In genomic region chr1:88985033-88985432, GRCh38 we compare ENCODE assay signal across 7 cellular contexts. TPM values are rescaled to one million over a fixed set of nuclear protein-coding genes. Genes with fewer than 3 reads are reported as not detected.
DNase-seq lines count a peak whose midpoint lies in the region; ATAC-seq and TF ChIP-seq lines count a peak whose summit lies in the region.

No MANE protein-coding gene starts in this region.

- H3K27ac Mint-ChIP-seq in HFFc6: peak overlapping the region; percentile 89
- H3K27ac Mint-ChIP-seq in natural killer cell: peak overlapping the region; percentile 69 to 87

- no peaks in the 10 kb centered on the region for H3K9me3 Mint-ChIP-seq in HFFc6
- H3K9me3 Mint-ChIP-seq in natural killer cell: no peaks in the 10 kb centered on the region

- H3K27ac ChIP-seq in epithelial cell of prostate: peak overlapping the region; percentile 76

- intact Hi-C loops in natural killer cell (cut with micrococcal nuclease): no loop called here

- peak; percentile 86 for DNase-seq in HFFc6
- DNase-seq in RKO (ENCODE audit: low spot score): peak; percentile 30
- peak; percentile 71 for DNase-seq in epithelial cell of prostate (ENCODE audit: low read depth, low spot score)
- DNase-seq in natural killer cell: no peak
- no peak for DNase-seq in DMS153 (lab: John Stamatoyannopoulos, UW)
- no peak for DNase-seq in stimulated activated CD4-positive, alpha-beta T cell treated with anti-CD3 and anti-CD28 coated beads, Interleukin-4, amount 100 ng/mL, for 1 hour

- H3K4me1 Mint-ChIP-seq in HFFc6 (ENCODE audit: low read depth): peaks cover 68% of the 10 kb centered on the region
- H3K4me1 Mint-ChIP-seq in natural killer cell: peaks cover 46 to 64% of the 10 kb centered on the region in 2 donors

- H3K27me3 Mint-ChIP-seq in HFFc6 (ENCODE audit: insufficient read depth) (peaks cover 2% of the 10 kb centered on the region; the same call in 1 of the 2 replicates), natural killer cell (ENCODE audit: low read depth in 2 of 2) (no peaks in the 10 kb centered on the region)

- no peak for ATAC-seq in natural killer cell
- no peak for ATAC-seq in HG03378 (IDR thresholded peaks at IDR 0.05; ENCODE audit: unreplicated experiment)

- peaks cover 33% of the 10 kb centered on the region for H3K36me3 Mint-ChIP-seq in HFFc6 (ENCODE audit: low read depth)
- H3K36me3 Mint-ChIP-seq in natural killer cell: no peaks in the 10 kb centered on the region

- TF ChIP-seq CTCF in HFFc6 (IDR thresholded peaks at IDR 0.05) (no peak), natural killer cell (IDR thresholded peaks at IDR 0.05) (no peak)

- H3K4me3 Mint-ChIP-seq in HFFc6 (peak overlapping the region; percentile 73), natural killer cell (no peak overlapping the region)

RNA-seq across cellular contexts. Expression of gene KYAT3, which starts 7.4 kb away (rescaled TPM):
- 10 to 100 TPM; 18.1 to 25.4 (median 23.7) TPM for total RNA-seq in HFFc6 (2021; fragmentation: NEBNext Ultra II Directional; extraction: Animal tissue kit (Norgen Biotek cat#: 25700))
- total RNA-seq in natural killer cell: 10 to 100 TPM; 21.5 to 25.2 (median 21.8) TPM

RNA-seq across cellular contexts. Expression of gene RBMXL1, which starts 7.4 kb away (rescaled TPM):
- 1 to 10 TPM; 5.5 to 9.7 (median 8.2) TPM for total RNA-seq in HFFc6 (2021; fragmentation: NEBNext Ultra II Directional; extraction: Animal tissue kit (Norgen Biotek cat#: 25700))
- 10 to 100 TPM; 15.2 to 19.3 (median 19.3) TPM for total RNA-seq in natural killer cell

RNA-seq across cellular contexts. Expression of gene GBP3, which starts 37.6 kb away (rescaled TPM):
- 10 to 100 TPM; 26.5 to 44.6 (median 39.3) TPM for total RNA-seq in HFFc6 (2021; fragmentation: NEBNext Ultra II Directional; extraction: Animal tissue kit (Norgen Biotek cat#: 25700))
- total RNA-seq in natural killer cell: 10 to 100 TPM; 36.1 to 52.5 (median 49.0) TPM

Comparison
In these comparisons a context has a peak if more than half of its experiments do, and no peak if none do; other contexts are left out.
1. DNase-seq: peak in HFFc6 (single experiment), RKO (single experiment) and epithelial cell of prostate (single experiment); none in natural killer cell (single experiment), DMS153 (single experiment) and stimulated activated CD4-positive, alpha-beta T cell treated with anti-CD3 and anti-CD28 coated beads, Interleukin-4, amount 100 ng/mL, for 1 hour (single experiment).